ENCODE assay signal across 1 cellular context in the genomic region with DNA sequence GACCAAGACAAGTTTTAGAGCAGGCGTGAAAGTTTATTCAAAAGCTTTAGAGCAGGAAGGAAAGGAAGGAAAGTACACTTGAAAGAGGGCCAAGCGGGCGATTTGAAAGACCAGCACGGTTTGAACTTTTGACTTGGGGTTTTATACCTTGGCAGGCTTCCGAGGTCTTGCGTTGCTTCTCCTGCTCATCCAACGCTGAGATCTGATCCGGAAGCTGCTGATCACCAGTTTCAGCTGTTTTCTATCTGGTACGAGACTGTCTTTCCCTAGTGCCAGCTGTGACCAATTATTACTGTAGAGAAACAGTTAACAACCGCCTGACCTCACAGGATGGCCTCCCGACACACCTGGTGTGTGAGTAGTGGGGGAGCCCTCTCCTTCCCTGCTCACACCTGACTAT.
TF ChIP-seq lines count a peak whose summit lies in the region.

No MANE protein-coding gene starts in this region.

TF ChIP-seq in GM23338, 12 proteins besides CTCF, POLR2A, EP300 and RAD21 (continued from another document):
- TF ChIP-seq ZNF462 (CRISPR knock-in tag; IDR thresholded peaks at IDR 0.05) = no peak
- no peak for TF ChIP-seq REST (IDR thresholded peaks at IDR 0.05; ENCODE audit: unreplicated experiment)
